8 cellular contexts compared by ENCODE assay signal in the genomic region with DNA sequence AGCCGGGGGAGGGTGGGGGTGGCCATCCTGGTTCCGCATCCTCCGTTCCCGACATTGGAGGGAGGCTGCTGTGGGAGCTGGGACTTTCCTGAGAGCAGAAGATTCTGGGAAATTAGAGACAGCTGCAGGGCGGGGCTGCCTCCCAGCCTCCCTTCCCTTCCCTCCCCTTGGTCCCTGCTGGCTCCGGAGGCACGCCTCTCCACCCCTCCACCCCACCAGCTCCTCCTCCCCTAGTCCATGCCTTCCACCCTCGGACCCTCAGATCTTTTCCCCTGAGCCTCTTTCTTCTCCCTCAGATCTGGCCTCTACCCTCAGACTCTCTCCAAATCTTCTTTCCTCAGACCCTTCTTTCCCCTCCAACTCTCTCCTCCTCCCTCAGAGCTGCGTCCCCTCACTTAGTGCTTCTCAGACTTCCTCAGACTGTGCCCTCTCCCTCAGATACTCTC. TPM values are rescaled to one million over a fixed set of nuclear protein-coding genes. Genes with fewer than 3 reads are reported as not detected.
DNase-seq lines count a peak whose midpoint lies in the region; ATAC-seq and TF ChIP-seq lines count a peak whose summit lies in the region.

No MANE protein-coding gene starts in this region.

- no peak overlapping the region for H3K4me3 ChIP-seq in CD4-positive, alpha-beta memory T cell (ENCODE audit: low read length in 2 of 2)
- peak overlapping the region in 2 of 4 donors; percentile 75 to 82 for H3K4me3 ChIP-seq in Peyer's patch
- H3K4me3 ChIP-seq in fibroblast of lung (replicated peaks in 1 of 4; ENCODE audit: control extremely low read depth in 1 of 4, insufficient read depth in 1 of 4, low read depth in 3 of 4, low read length in 4 of 4), result peak overlapping the region in 1 of 4 experiments; percentile 28
- no peak overlapping the region for H3K4me3 ChIP-seq in ovary

- no peak overlapping the region for H2AFZ ChIP-seq in fibroblast of lung (ENCODE audit: low read length)

- H3K27ac ChIP-seq in CD4-positive, alpha-beta memory T cell (ENCODE audit: low read depth, low read length), result peak overlapping the region; percentile 98
- peak overlapping the region; percentile 80 to 99 (median 94) for H3K27ac ChIP-seq in Peyer's patch
- H3K27ac ChIP-seq in fibroblast of lung (ENCODE audit: insufficient read depth, low read length), result peak overlapping the region; percentile 89
- H3K27ac ChIP-seq in ovary, result peak overlapping the region; percentile 62 to 83

- H3K27me3 ChIP-seq in CD4-positive, alpha-beta memory T cell (ENCODE audit: insufficient read depth, low read length), result no peaks in the 10 kb centered on the region
- H3K27me3 ChIP-seq in Peyer's patch (no peaks in the 10 kb centered on the region), fibroblast of lung (ENCODE audit: control insufficient read depth, insufficient read depth, low read length) (no peaks in the 10 kb centered on the region), ovary (no peaks in the 10 kb centered on the region)

- peaks cover 0 to 2% (median 0%) of the 10 kb centered on the region in 8 donors for H3K9me3 Mint-ChIP-seq in CD4-positive, alpha-beta memory T cell

- CTCF ChIA-PET in CD4-positive, alpha-beta memory T cell (lab: Charles Lee; ENCODE audit: partially characterized antibody), result interaction anchor here (5.5 kb wide), 1 partner anchor 21 kb away, joined by 20 read pairs; no protein-coding TSS in a partner anchor

- TF ChIP-seq EP300 in ovary (IDR thresholded peaks at IDR 0.05), result peak; percentile 81

- 12 to 15% (median 14%) methylated on average over 9 of the region's 9 CpGs for WGBS in ovary, 3 donors

- TF ChIP-seq POLR2A in Peyer's patch (IDR thresholded peaks at IDR 0.05) (peak in 1 of 2 donors; percentile 45), ovary (IDR thresholded peaks at IDR 0.05) (no peak)

- H3K4me3 Mint-ChIP-seq in CD4-positive, alpha-beta memory T cell, result peak overlapping the region in 2 of 8 donors; percentile 25 to 66

- H3K27ac Mint-ChIP-seq in CD4-positive, alpha-beta memory T cell, result peak overlapping the region; percentile 80 to 100 (median 96)

- H3K36me3 ChIP-seq in CD4-positive, alpha-beta memory T cell (ENCODE audit: insufficient read depth, low read length), result no peaks in the 10 kb centered on the region
- peaks cover 0 to under 1% (median 0%) of the 10 kb centered on the region in 3 donors for H3K36me3 ChIP-seq in Peyer's patch
- no peaks in the 10 kb centered on the region for H3K36me3 ChIP-seq in fibroblast of lung (ENCODE audit: control insufficient read depth, insufficient read depth, low read length)
- no peaks in the 10 kb centered on the region for H3K36me3 ChIP-seq in ovary

- TF ChIP-seq CTCF in Peyer's patch (IDR thresholded peaks at IDR 0.05), result no peak
- no peak for TF ChIP-seq CTCF in fibroblast of lung (conservative IDR thresholded peaks at IDR 0.05 in 1 of 2, IDR thresholded peaks at IDR 0.05 in 1 of 2; ENCODE audit: low read depth in 1 of 2, low read length in 2 of 2)
- no peak for TF ChIP-seq CTCF in ovary (IDR thresholded peaks at IDR 0.05)

- POLR2A ChIA-PET in CD4-positive, alpha-beta memory T cell (lab: Charles Lee; ENCODE audit: partially characterized antibody), result interaction anchor here (0.9 to 1.2 kb wide), 3 partner anchors 8 to 25 kb away, joined by 3 to 4 read pairs (median 3); no protein-coding TSS in a partner anchor

- H3K79me2 ChIP-seq in fibroblast of lung (ENCODE audit: control insufficient read depth, insufficient read depth, low read length), result peaks cover 16% of the 10 kb centered on the region

- intact Hi-C loops in CD4-positive, alpha-beta memory T cell (cut with micrococcal nuclease), result loop anchor here (5.0 kb wide), 2 partner anchors 147 to 257 kb away; partner anchors contain the start of genes RELB and TOMM40
- intact Hi-C loops in ovary (cut with DNase I), result no loop called here

- DNase-seq in CD4-positive, alpha-beta memory T cell, result peak in 1 of 5 donors; percentile 25
- DNase-seq in Peyer's patch (peak in 2 of 3 donors; percentile 83), fibroblast of lung (ENCODE audit: low read depth in 2 of 2) (peak; percentile 81 to 82), ovary (peak; percentile 70 to 86 (median 77)), germinal center (ENCODE audit: low spot score) (no peak)

- peaks cover 0 to 12% of the 10 kb centered on the region in 2 donors for H3K36me3 Mint-ChIP-seq in CD4-positive, alpha-beta memory T cell

- peaks cover 27% of the 10 kb centered on the region for H3K4me1 ChIP-seq in CD4-positive, alpha-beta memory T cell (ENCODE audit: insufficient read depth, low read length)
- H3K4me1 ChIP-seq in Peyer's patch (peaks cover 9 to 71% (median 17%) of the 10 kb centered on the region in 4 donors), fibroblast of lung (ENCODE audit: control insufficient read depth, extremely low read depth, insufficient read depth, low read length) (peaks cover 27% of the 10 kb centered on the region), ovary (ENCODE audit: insufficient read depth) (peaks cover 24% of the 10 kb centered on the region)

- H4K20me1 ChIP-seq in fibroblast of lung (ENCODE audit: control insufficient read depth, extremely low read depth, insufficient read depth, low read length), result no peaks in the 10 kb centered on the region

- H3K9me3 ChIP-seq in CD4-positive, alpha-beta memory T cell (ENCODE audit: control insufficient read depth in 1 of 2, low read length in 2 of 2), result no peaks in the 10 kb centered on the region
- H3K9me3 ChIP-seq in Peyer's patch (no peaks in the 10 kb centered on the region), fibroblast of lung (ENCODE audit: control insufficient read depth, insufficient read depth, low read depth, low read length) (no peaks in the 10 kb centered on the region), ovary (no peaks in the 10 kb centered on the region)

- ATAC-seq in HG02642 (IDR thresholded peaks at IDR 0.05; ENCODE audit: poor library complexity, unreplicated experiment), result no peak
- ATAC-seq in GM18870 (IDR thresholded peaks at IDR 0.05; ENCODE audit: unreplicated experiment), result no peak
- ATAC-seq in HG03196 (IDR thresholded peaks at IDR 0.05; ENCODE audit: unreplicated experiment), result no peak

- peak overlapping the region; percentile 55 for H3K4me2 ChIP-seq in fibroblast of lung (ENCODE audit: extremely low read depth, insufficient read depth, low read length)

- peak overlapping the region; percentile 47 for H3K9ac ChIP-seq in fibroblast of lung (ENCODE audit: insufficient read depth, low read length)

- peaks cover 23 to 54% (median 31%) of the 10 kb centered on the region in 4 donors for H3K4me1 Mint-ChIP-seq in CD4-positive, alpha-beta memory T cell

- H3K27me3 Mint-ChIP-seq in CD4-positive, alpha-beta memory T cell, result no peaks in the 10 kb centered on the region

RNA-seq across cellular contexts. Expression of gene BCL3, which starts 3.1 kb away (rescaled TPM):
- total RNA-seq in CD4-positive, alpha-beta memory T cell, result 10 to 100 TPM; 10.9 to 11.8 TPM
- 10 to 100 TPM in 1 of 2 donors, 1 to 10 TPM in 1; 3.9 to 15.0 TPM for polyA plus RNA-seq in CD4-positive, alpha-beta memory T cell
- total RNA-seq in Peyer's patch (100 to 1,000 TPM in 3 of 4 donors, 10 to 100 TPM in 1; 45.4 to 136 (median 119) TPM), fibroblast of lung (10.8 and 20.6 TPM in 2 replicates), ovary (100 to 1,000 TPM in 2 of 7 donors, 10 to 100 TPM in 5; 17.8 to 141 (median 50.7) TPM)
- polyA plus RNA-seq in fibroblast of lung (6.8 and 10.7 TPM in 2 replicates), ovary (10 to 100 TPM in 1 of 2 donors, 1 to 10 TPM in 1; 3.2 to 43.4 TPM)
- 50.8 and 53.1 TPM in 2 replicates for polyA plus RNA-seq in fibroblast of lung (2012)
- polyA minus RNA-seq in fibroblast of lung (ENCODE audit: low replicate concordance), result 37.8 and 45.9 TPM in 2 replicates

RNA-seq across cellular contexts. Expression of gene CBLC, which starts 32.3 kb away (rescaled TPM):
- total RNA-seq in CD4-positive, alpha-beta memory T cell, result not detected
- not detected for polyA plus RNA-seq in CD4-positive, alpha-beta memory T cell
- total RNA-seq in Peyer's patch (100 to 1,000 TPM in 3 of 4 donors, 10 to 100 TPM in 1; 84.2 to 197 (median 132) TPM), fibroblast of lung (under 0.01 and 0.33 TPM in 2 replicates), ovary (10 to 100 TPM in 1 of 7 donors, 1 to 10 TPM in 3, under 1 TPM in 1, not detected in 2; 0.46 to 10.3 (median 2.2) TPM)
- polyA plus RNA-seq in fibroblast of lung (0.06 TPM in 1 of 2 replicates, not detected in the other), ovary (under 1 TPM in 1 of 2 donors, not detected in 1; 0.08 TPM)
- polyA plus RNA-seq in fibroblast of lung (2012), result not detected in 2 replicates
- not detected in 2 replicates for polyA minus RNA-seq in fibroblast of lung (ENCODE audit: low replicate concordance)

RNA-seq across cellular contexts. Expression of gene CEACAM16, which starts 46.5 kb away (rescaled TPM):
- not detected for total RNA-seq in CD4-positive, alpha-beta memory T cell
- polyA plus RNA-seq in CD4-positive, alpha-beta memory T cell, result not detected
- not detected for total RNA-seq in Peyer's patch
- total RNA-seq in fibroblast of lung, result under 0.01 TPM in 1 of 2 replicates, not detected in the other
- polyA plus RNA-seq in fibroblast of lung, result not detected in 2 replicates
- polyA plus RNA-seq in fibroblast of lung (2012), result not detected in 2 replicates
- not detected in 2 replicates for polyA minus RNA-seq in fibroblast of lung (ENCODE audit: low replicate concordance)
- total RNA-seq in ovary, result not detected
- polyA plus RNA-seq in ovary, result not detected

Comparison
In these comparisons a context has a peak if more than half of its experiments do, and no peak if none do; other contexts are left out.
1. RNA of gene CBLC, which starts 32.3 kb away (total RNA-seq): 84.2 to 197 TPM in Peyer's patch; 0.46 to 10.3 TPM in ovary, under 0.01 to 0.33 TPM in fibroblast of lung and not detected in CD4-positive, alpha-beta memory T cell; every median in the first group is over 4 times any median in the second.
2. Peak in every context shown above with its lines, with median percentiles within 50 percentile points of each other: H3K27ac ChIP-seq.